22 cellular contexts compared by ENCODE assay signal in genomic region chr14:72888202-72888601, GRCh38.
A peak's percentile ranks its signal among the peaks of the same experiment; 100 is the strongest.
DNase-seq lines count a peak whose midpoint lies in the region; ATAC-seq, FAIRE-seq and TF ChIP-seq lines count a peak whose summit lies in the region.
"Had no signal": no experiment of that assay in that cellular context is flagged by ENCODE, and none has a peak within 500 bp of the region (broad histone marks: within the 10 kb centered on the region; RNA-seq: fewer than 3 reads in every experiment).

No MANE protein-coding gene starts in this region.

- H4K20me1 ChIP-seq in OCI-LY3 (ENCODE audit: insufficient read depth, low read length): no peaks in the 10 kb centered on the region

- peaks cover 31% of the 10 kb centered on the region for H3K36me3 Mint-ChIP-seq in nephron progenitor cell (ENCODE audit: low read depth)

- peaks cover 3% of the 10 kb centered on the region for H3K36me3 ChIP-seq in OCI-LY3 (replicated peaks; ENCODE audit: low read depth, low read length)
- H3K36me3 ChIP-seq: brain microvascular endothelial cell, Peyer's patch, prostate gland, transverse colon had no signal

- ATAC-seq in GM21367 (IDR thresholded peaks at IDR 0.05; ENCODE audit: unreplicated experiment) (no peak), GM18907 (IDR thresholded peaks at IDR 0.05; ENCODE audit: unreplicated experiment) (no peak)
- ATAC-seq: HCT116 had no signal

- H3K27ac ChIP-seq in OCI-LY3 (ENCODE audit: low read length): no peak overlapping the region
- H3K27ac ChIP-seq: brain microvascular endothelial cell, Peyer's patch, prostate gland, transverse colon had no signal

- DNase-seq in NCI-H2171 treated with DMSO at 0.1 percent for 48 hours (lab: John Stamatoyannopoulos, UW) (peak; percentile 30), NCI-H2171 (lab: John Stamatoyannopoulos, UW) (no peak), HTR-8/SVneo (ENCODE audit: insufficient read length, low spot score) (no peak), nephron progenitor cell (no peak), NCI-H1417 treated with DMSO at 0.1 percent for 48 hours (lab: John Stamatoyannopoulos, UW) (no peak)
- DNase-seq: activated CD4-positive, alpha-beta T cell treated with anti-CD3 and anti-CD28 coated beads, Interleukin-2, amount 50 U/mL, for 1 hour; activated naive CD4-positive, alpha-beta T cell treated with anti-CD3 and anti-CD28 coated beads for 36 hours; brain microvascular endothelial cell; CD8-positive, alpha-beta memory T cell; effector CD4-positive, alpha-beta T cell; GF-D8; NCI-H524 treated with DMSO at 0.1 percent for 48 hours; nucleus accumbens; Peyer's patch; stimulated activated CD8-positive, alpha-beta memory T cell treated with anti-CD3 and anti-CD28 coated beads, Interleukin-4, amount 100 ng/mL, for 48 hours; transverse colon had no signal

- peaks cover 26% of the 10 kb centered on the region for H3K4me1 ChIP-seq in OCI-LY3 (ENCODE audit: low read length)

- H3K4me3 Mint-ChIP-seq in nephron progenitor cell: peak overlapping the region; percentile 69
- H3K4me3 Mint-ChIP-seq: activated naive CD4-positive, alpha-beta T cell treated with anti-CD3 and anti-CD28 coated beads for 36 hours; CD8-positive, alpha-beta memory T cell; memory B cell had no signal

- 0 out of 2 replicates have a peak overlapping the region, but pooled peaks have one; percentile 9 for H3K4me2 ChIP-seq in OCI-LY3 (ENCODE audit: low read length)

- H3K27me3 ChIP-seq in OCI-LY3 (ENCODE audit: low read depth, low read length): no peaks in the 10 kb centered on the region
- H3K27me3 ChIP-seq: brain microvascular endothelial cell, Peyer's patch had no signal

- H3K27ac Mint-ChIP-seq in nephron progenitor cell: peak overlapping the region; percentile 96
- H3K27ac Mint-ChIP-seq: activated naive CD4-positive, alpha-beta T cell treated with anti-CD3 and anti-CD28 coated beads for 36 hours; memory B cell had no signal

- no peak overlapping the region for H3K4me3 ChIP-seq in OCI-LY3 (ENCODE audit: low read length)
- H3K4me3 ChIP-seq: Peyer's patch, prostate gland, transverse colon had no signal

- no peak for TF ChIP-seq CTCF in OCI-LY3 (IDR thresholded peaks at IDR 0.05; ENCODE audit: low read depth, low read length)
- no peak for TF ChIP-seq CTCF in nephron progenitor cell (IDR thresholded peaks at IDR 0.05)

- FAIRE-seq in HTR-8/SVneo (lab: Jason Lieb, UNC): peak; percentile 9

- no peak overlapping the region for H3K9ac ChIP-seq in OCI-LY3 (ENCODE audit: low read length)

- no peaks in the 10 kb centered on the region for H3K9me3 ChIP-seq in OCI-LY3 (ENCODE audit: insufficient read depth, low read length)
- H3K9me3 ChIP-seq: Peyer's patch, prostate gland, transverse colon had no signal

- peaks cover 31% of the 10 kb centered on the region for H3K9me3 Mint-ChIP-seq in nephron progenitor cell
- H3K9me3 Mint-ChIP-seq: activated naive CD4-positive, alpha-beta T cell treated with anti-CD3 and anti-CD28 coated beads for 36 hours had no signal

- H3K4me1 Mint-ChIP-seq in nephron progenitor cell: peaks cover 85% of the 10 kb centered on the region

- no peak overlapping the region for H2AFZ ChIP-seq in OCI-LY3 (ENCODE audit: low read depth, low read length)

- H3K79me2 ChIP-seq in OCI-LY3 (ENCODE audit: low read length): peaks cover 88% of the 10 kb centered on the region

- peaks cover 7% of the 10 kb centered on the region for H3K27me3 Mint-ChIP-seq in nephron progenitor cell (ENCODE audit: low read depth, poor library complexity)
- H3K27me3 Mint-ChIP-seq: memory B cell had no signal
